Comparison of ENCODE assay signal across 1 cellular context in the genomic region with DNA sequence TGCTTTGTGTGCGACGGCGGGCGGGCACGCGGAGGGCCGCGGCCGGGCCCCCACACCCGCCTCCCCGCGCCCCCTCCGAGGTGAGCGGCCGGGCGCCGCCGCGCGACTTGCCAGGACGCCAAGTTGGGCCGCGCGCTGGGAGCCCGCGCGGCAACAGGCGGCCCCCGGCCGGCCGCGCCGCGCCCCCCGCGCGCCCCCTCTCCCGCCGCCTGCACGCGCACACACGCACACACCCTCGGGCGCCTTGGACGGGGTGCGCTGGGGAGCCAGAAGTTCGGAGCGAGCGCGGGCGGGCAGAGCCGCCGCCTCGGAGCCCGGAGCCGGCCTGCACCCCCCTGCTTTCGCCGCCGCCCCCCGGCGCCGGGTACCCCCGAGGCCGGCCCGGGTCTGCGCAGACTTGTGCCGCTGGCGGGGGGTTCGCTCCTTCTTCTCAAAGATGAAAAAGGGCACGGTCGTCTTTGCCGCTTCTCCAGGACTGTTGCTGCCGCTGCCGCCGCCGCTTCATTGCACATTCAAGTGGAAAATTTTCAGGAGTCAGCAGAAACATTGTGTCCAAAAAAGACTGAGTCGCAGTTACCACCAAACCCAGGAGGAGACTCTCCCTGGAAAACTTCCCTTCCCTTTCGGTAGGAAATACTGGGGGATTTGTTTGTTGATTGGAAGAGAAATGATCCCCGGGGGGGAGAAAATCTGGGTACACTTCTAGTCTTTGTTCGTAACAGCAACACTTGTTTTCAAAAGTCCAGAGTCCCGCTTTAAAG.
TF ChIP-seq lines count a peak whose summit lies in the region.

No MANE protein-coding gene starts in this region.

TF ChIP-seq in K562, 482 proteins besides CTCF, POLR2A, EP300 and RAD21 (continued from another document):
- TF ChIP-seq, protein P1, sequence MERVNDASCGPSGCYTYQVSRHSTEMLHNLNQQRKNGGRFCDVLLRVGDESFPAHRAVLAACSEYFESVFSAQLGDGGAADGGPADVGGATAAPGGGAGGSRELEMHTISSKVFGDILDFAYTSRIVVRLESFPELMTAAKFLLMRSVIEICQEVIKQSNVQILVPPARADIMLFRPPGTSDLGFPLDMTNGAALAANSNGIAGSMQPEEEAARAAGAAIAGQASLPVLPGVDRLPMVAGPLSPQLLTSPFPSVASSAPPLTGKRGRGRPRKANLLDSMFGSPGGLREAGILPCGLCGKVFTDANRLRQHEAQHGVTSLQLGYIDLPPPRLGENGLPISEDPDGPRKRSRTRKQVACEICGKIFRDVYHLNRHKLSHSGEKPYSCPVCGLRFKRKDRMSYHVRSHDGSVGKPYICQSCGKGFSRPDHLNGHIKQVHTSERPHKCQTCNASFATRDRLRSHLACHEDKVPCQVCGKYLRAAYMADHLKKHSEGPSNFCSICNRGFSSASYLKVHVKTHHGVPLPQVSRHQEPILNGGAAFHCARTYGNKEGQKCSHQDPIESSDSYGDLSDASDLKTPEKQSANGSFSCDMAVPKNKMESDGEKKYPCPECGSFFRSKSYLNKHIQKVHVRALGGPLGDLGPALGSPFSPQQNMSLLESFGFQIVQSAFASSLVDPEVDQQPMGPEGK (CRISPR knock-in tag; IDR thresholded peaks at IDR 0.05; ENCODE audit: borderline replicate concordance): no peak
- TF ChIP-seq RHOXF2B (CRISPR knock-in tag; conservative IDR thresholded peaks at IDR 0.05): no peak
- peak; percentile 72; the same call in 1 of the 2 replicates for TF ChIP-seq ZBTB7A (IDR thresholded peaks at IDR 0.05; ENCODE audit: borderline replicate concordance, control insufficient read depth, low read depth, low read length)
- no peak for TF ChIP-seq ZNF445 (CRISPR knock-in tag; IDR thresholded peaks at IDR 0.05; ENCODE audit: low read depth)
- no peak for TF ChIP-seq DPF2 (IDR thresholded peaks at IDR 0.05)
- TF ChIP-seq ZBED1 (IDR thresholded peaks at IDR 0.05): no peak
- TF ChIP-seq, protein P2, sequence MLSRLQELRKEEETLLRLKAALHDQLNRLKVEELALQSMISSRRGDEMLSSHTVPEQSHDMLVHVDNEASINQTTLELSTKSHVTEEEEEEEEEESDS (CRISPR knock-in tag; IDR thresholded peaks at IDR 0.05): no peak
- no peak for TF ChIP-seq HMG20B (CRISPR knock-in tag; IDR thresholded peaks at IDR 0.05)
- TF ChIP-seq, protein P3, sequence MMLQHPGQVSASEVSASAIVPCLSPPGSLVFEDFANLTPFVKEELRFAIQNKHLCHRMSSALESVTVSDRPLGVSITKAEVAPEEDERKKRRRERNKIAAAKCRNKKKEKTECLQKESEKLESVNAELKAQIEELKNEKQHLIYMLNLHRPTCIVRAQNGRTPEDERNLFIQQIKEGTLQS (IDR thresholded peaks at IDR 0.05): no peak
- TF ChIP-seq, protein P3 (CRISPR knock-in tag; conservative IDR thresholded peaks at IDR 0.05): no peak
- TF ChIP-seq ETV5 (CRISPR knock-in tag; IDR thresholded peaks at IDR 0.05; ENCODE audit: low read depth): no peak
- no peak for TF ChIP-seq HLTF (IDR thresholded peaks at IDR 0.05)
- TF ChIP-seq ZSCAN32 (CRISPR knock-in tag; IDR thresholded peaks at IDR 0.05): no peak
- no peak for TF ChIP-seq HNRNPH1 (optimal IDR thresholded peaks at IDR 0.05; ENCODE audit: low read depth, low read length)
- no peak for TF ChIP-seq ZNF23 (CRISPR knock-in tag; IDR thresholded peaks at IDR 0.05)
- TF ChIP-seq FOXJ3 (CRISPR knock-in tag; IDR thresholded peaks at IDR 0.05): no peak
- TF ChIP-seq, protein P4, sequence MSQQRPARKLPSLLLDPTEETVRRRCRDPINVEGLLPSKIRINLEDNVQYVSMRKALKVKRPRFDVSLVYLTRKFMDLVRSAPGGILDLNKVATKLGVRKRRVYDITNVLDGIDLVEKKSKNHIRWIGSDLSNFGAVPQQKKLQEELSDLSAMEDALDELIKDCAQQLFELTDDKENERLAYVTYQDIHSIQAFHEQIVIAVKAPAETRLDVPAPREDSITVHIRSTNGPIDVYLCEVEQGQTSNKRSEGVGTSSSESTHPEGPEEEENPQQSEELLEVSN (IDR thresholded peaks at IDR 0.05; ENCODE audit: borderline replicate concordance in 1 of 2, extremely low read depth in 1 of 2, insufficient read depth in 1 of 2, insufficient read length in 1 of 2, low read depth in 1 of 2, low read length in 1 of 2, poor library complexity in 1 of 2, severe bottlenecking in 1 of 2): peak in 1 of 2 experiments; percentile 60
- TF ChIP-seq MXI1 (IDR thresholded peaks at IDR 0.05; ENCODE audit: low read depth, low read length): no peak
- TF ChIP-seq SPI1 (IDR thresholded peaks at IDR 0.05; ENCODE audit: borderline replicate concordance, low read depth, low read length): no peak
- TF ChIP-seq MYC (IDR thresholded peaks at IDR 0.05; ENCODE audit: low read depth, low read length): no peak
- TF ChIP-seq MYC (CRISPR knock-in tag; IDR thresholded peaks at IDR 0.05; ENCODE audit: borderline replicate concordance, low read depth): no peak
- TF ChIP-seq OTX1 (CRISPR knock-in tag; IDR thresholded peaks at IDR 0.05): no peak
- no peak for TF ChIP-seq FOXA1 (IDR thresholded peaks at IDR 0.05; ENCODE audit: borderline replicate concordance)
- no peak for TF ChIP-seq SMARCA5 (IDR thresholded peaks at IDR 0.05)
- TF ChIP-seq HNRNPL (IDR thresholded peaks at IDR 0.05; ENCODE audit: low read depth, low read length): no peak
- TF ChIP-seq TCF3 (CRISPR knock-in tag; IDR thresholded peaks at IDR 0.05): no peak
- peak; percentile 28 for TF ChIP-seq RBBP5 (IDR thresholded peaks at IDR 0.05; ENCODE audit: borderline replicate concordance, insufficient read depth, low read length, poor library complexity, severe bottlenecking)
- TF ChIP-seq, protein P5, sequence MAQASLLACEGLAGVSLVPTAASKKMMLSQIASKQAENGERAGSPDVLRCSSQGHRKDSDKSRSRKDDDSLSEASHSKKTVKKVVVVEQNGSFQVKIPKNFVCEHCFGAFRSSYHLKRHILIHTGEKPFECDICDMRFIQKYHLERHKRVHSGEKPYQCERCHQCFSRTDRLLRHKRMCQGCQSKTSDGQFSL (CRISPR knock-in tag; IDR thresholded peaks at IDR 0.05): no peak
- TF ChIP-seq, protein P5 (tag; IDR thresholded peaks at IDR 0.05): 0 out of 4 replicates have a peak, but pooled peaks of 1 of the 2 experiments have one; percentile 4
- TF ChIP-seq FOXA3 (CRISPR knock-in tag; conservative IDR thresholded peaks at IDR 0.05 in 1 of 2, IDR thresholded peaks at IDR 0.05 in 1 of 2): no peak
- TF ChIP-seq, protein P6, sequence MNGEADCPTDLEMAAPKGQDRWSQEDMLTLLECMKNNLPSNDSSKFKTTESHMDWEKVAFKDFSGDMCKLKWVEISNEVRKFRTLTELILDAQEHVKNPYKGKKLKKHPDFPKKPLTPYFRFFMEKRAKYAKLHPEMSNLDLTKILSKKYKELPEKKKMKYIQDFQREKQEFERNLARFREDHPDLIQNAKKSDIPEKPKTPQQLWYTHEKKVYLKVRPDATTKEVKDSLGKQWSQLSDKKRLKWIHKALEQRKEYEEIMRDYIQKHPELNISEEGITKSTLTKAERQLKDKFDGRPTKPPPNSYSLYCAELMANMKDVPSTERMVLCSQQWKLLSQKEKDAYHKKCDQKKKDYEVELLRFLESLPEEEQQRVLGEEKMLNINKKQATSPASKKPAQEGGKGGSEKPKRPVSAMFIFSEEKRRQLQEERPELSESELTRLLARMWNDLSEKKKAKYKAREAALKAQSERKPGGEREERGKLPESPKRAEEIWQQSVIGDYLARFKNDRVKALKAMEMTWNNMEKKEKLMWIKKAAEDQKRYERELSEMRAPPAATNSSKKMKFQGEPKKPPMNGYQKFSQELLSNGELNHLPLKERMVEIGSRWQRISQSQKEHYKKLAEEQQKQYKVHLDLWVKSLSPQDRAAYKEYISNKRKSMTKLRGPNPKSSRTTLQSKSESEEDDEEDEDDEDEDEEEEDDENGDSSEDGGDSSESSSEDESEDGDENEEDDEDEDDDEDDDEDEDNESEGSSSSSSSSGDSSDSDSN (IDR thresholded peaks at IDR 0.05; ENCODE audit: borderline replicate concordance in 1 of 2, low read depth in 2 of 2, low read length in 2 of 2): 0 out of 4 replicates have a peak, but pooled peaks of 1 of the 2 experiments have one; percentile 34
- peak; percentile 53 for TF ChIP-seq CXXC5 (CRISPR knock-in tag; IDR thresholded peaks at IDR 0.05)
- peak; percentile 93 for TF ChIP-seq ZNF316 (IDR thresholded peaks at IDR 0.05)
- peak; percentile 76 for TF ChIP-seq MAFG (tag; conservative IDR thresholded peaks at IDR 0.05)
- TF ChIP-seq HOXB6 (CRISPR knock-in tag; IDR thresholded peaks at IDR 0.05; ENCODE audit: borderline replicate concordance): no peak
- peak; percentile 72 for TF ChIP-seq MAFK (IDR thresholded peaks at IDR 0.05; ENCODE audit: low read length)
TF ChIP-seq in K562: peak in this region for 12.
